In the genomic region with DNA sequence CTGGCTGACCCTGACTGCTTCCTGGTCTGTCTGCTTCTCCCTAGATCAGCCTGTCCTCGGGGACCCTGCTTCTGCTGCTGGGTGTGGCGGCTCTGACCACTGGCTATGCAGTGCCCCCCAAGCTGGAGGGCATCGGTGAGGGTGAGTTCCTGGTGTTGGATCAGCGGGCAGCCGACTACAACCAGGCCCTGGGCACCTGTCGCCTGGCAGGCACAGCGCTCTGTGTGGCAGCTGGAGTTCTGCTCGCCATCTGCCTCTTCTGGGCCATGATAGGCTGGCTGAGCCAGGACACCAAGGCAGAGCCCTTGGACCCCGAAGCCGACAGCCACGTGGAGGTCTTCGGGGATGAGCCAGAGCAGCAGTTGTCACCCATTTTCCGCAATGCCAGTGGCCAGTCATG, we compare ENCODE assay signal across 1 cellular context.
TF ChIP-seq lines count a peak whose summit lies in the region.

No MANE protein-coding gene starts in this region.

TF ChIP-seq in HepG2, 621 proteins besides CTCF, POLR2A, EP300 and RAD21:
- TF ChIP-seq ZNF766 (CRISPR knock-in tag; IDR thresholded peaks at IDR 0.05; ENCODE audit: borderline replicate concordance) (no peak), RBFOX2 (IDR thresholded peaks at IDR 0.05; ENCODE audit: low read depth, low read length) (peak; percentile 46; the same call in 1 of the 2 replicates), SNRNP70 (IDR thresholded peaks at IDR 0.05; ENCODE audit: low read depth, low read length) (no peak), ZMAT3 (CRISPR knock-in tag; conservative IDR thresholded peaks at IDR 0.05) (no peak), DMTF1 (CRISPR knock-in tag; IDR thresholded peaks at IDR 0.05) (no peak), ZNF138 (CRISPR knock-in tag; IDR thresholded peaks at IDR 0.05; ENCODE audit: low read depth) (no peak), CSRNP2 (CRISPR knock-in tag; conservative IDR thresholded peaks at IDR 0.05; ENCODE audit: low read depth) (no peak), NFYC (CRISPR knock-in tag; IDR thresholded peaks at IDR 0.05) (no peak), ZNF724P (CRISPR knock-in tag; IDR thresholded peaks at IDR 0.05; ENCODE audit: borderline replicate concordance) (0 out of 2 replicates have a peak, but pooled peaks have one; percentile 53), ZNF788 (CRISPR knock-in tag; IDR thresholded peaks at IDR 0.05; ENCODE audit: borderline replicate concordance) (no peak), ATAD3A (CRISPR knock-in tag; IDR thresholded peaks at IDR 0.05) (no peak), ZNF839 (CRISPR knock-in tag; IDR thresholded peaks at IDR 0.05; ENCODE audit: borderline replicate concordance) (no peak), HOXA9 (CRISPR knock-in tag; IDR thresholded peaks at IDR 0.05; ENCODE audit: borderline replicate concordance) (no peak), KIAA2018 (CRISPR knock-in tag; IDR thresholded peaks at IDR 0.05; ENCODE audit: borderline replicate concordance) (no peak), ZBTB20 (CRISPR knock-in tag; IDR thresholded peaks at IDR 0.05; ENCODE audit: borderline replicate concordance, low read depth) (no peak), RAD51 (IDR thresholded peaks at IDR 0.05; ENCODE audit: borderline replicate concordance) (no peak), RFXANK (CRISPR knock-in tag; IDR thresholded peaks at IDR 0.05) (no peak), NFRKB (IDR thresholded peaks at IDR 0.05) (no peak), ZNF883 (CRISPR knock-in tag; IDR thresholded peaks at IDR 0.05; ENCODE audit: not compliant biosample characterization) (no peak), SKI (IDR thresholded peaks at IDR 0.05; ENCODE audit: partially characterized antibody) (no peak), NR2F6 (IDR thresholded peaks at IDR 0.05) (no peak), NR2F6 (CRISPR knock-in tag; IDR thresholded peaks at IDR 0.05) (no peak), ETV5 (CRISPR knock-in tag; IDR thresholded peaks at IDR 0.05; ENCODE audit: borderline replicate concordance) (no peak), ZBTB2 (CRISPR knock-in tag; IDR thresholded peaks at IDR 0.05; ENCODE audit: low read depth) (no peak), AGO2 (optimal IDR thresholded peaks at IDR 0.05; ENCODE audit: low read depth, low read length) (peak; percentile 80), ZNF124 (CRISPR knock-in tag; IDR thresholded peaks at IDR 0.05) (no peak), ZNF780A (CRISPR knock-in tag; IDR thresholded peaks at IDR 0.05) (no peak), RBM39 (IDR thresholded peaks at IDR 0.05; ENCODE audit: low read depth, low read length, poor library complexity, severe bottlenecking) (no peak), CEBPB (IDR thresholded peaks at IDR 0.05; ENCODE audit: borderline replicate concordance, low read depth, low read length) (no peak), HMG20B (CRISPR knock-in tag; conservative IDR thresholded peaks at IDR 0.05) (no peak), ZNF280B (CRISPR knock-in tag; IDR thresholded peaks at IDR 0.05; ENCODE audit: borderline replicate concordance) (no peak), KLF13 (CRISPR knock-in tag; IDR thresholded peaks at IDR 0.05) (no peak), KLF6 (CRISPR knock-in tag; IDR thresholded peaks at IDR 0.05) (no peak), ZNF768 (CRISPR knock-in tag; IDR thresholded peaks at IDR 0.05) (peak; percentile 34; the same call in 1 of the 2 replicates), ZNF431 (CRISPR knock-in tag; IDR thresholded peaks at IDR 0.05; ENCODE audit: borderline replicate concordance, low read depth) (no peak), POLR2G (IDR thresholded peaks at IDR 0.05; ENCODE audit: low read depth, low read length) (0 out of 2 replicates have a peak, but pooled peaks have one; percentile 9), ZNF629 (CRISPR knock-in tag; conservative IDR thresholded peaks at IDR 0.05) (no peak), ZNF552 (CRISPR knock-in tag; IDR thresholded peaks at IDR 0.05; ENCODE audit: borderline replicate concordance) (no peak)
